Comparison of ENCODE assay signal across 25 cellular contexts in genomic region chr1:2396476-2396875, GRCh38.
"Had no signal": no experiment of that assay in that cellular context is flagged by ENCODE, and none has a peak within 500 bp of the region (broad histone marks: within the 10 kb centered on the region; RNA-seq: fewer than 3 reads in every experiment).

No MANE protein-coding gene starts in this region.

- H3K4me3 Mint-ChIP-seq: activated naive CD4-positive, alpha-beta T cell treated with anti-CD3 and anti-CD28 coated beads, Interleukin-2, amount 10 ng/mL, durations not matched to agents 7 days and 5 days; activated naive CD8-positive, alpha-beta T cell treated with anti-CD3 and anti-CD28 coated beads, Interleukin-2, amount 50 U/mL, for 24 hours; mesothelial cell of epicardium; T-cell had no signal

- H3K4me3 ChIP-seq: body of pancreas, cardiac muscle cell, left lung, lung, prostate gland, tibial artery had no signal

- ATAC-seq: activated naive CD8-positive, alpha-beta T cell treated with anti-CD3 and anti-CD28 coated beads, Interleukin-2, amount 50 U/mL, for 24 hours; body of pancreas; left lung; naive thymus-derived CD8-positive, alpha-beta T cell; stimulated activated naive CD8-positive, alpha-beta T cell treated with anti-CD3 and anti-CD28 coated beads, Interleukin-15, Interleukin-2, amounts not matched to agents 100 U/mL and 50 U/mL, for 24 hours; T-cell had no signal

- H3K27ac Mint-ChIP-seq: activated naive CD4-positive, alpha-beta T cell treated with anti-CD3 and anti-CD28 coated beads, Interleukin-2, amount 10 ng/mL, durations not matched to agents 7 days and 5 days; activated naive CD8-positive, alpha-beta T cell treated with anti-CD3 and anti-CD28 coated beads, Interleukin-2, amount 50 U/mL, for 24 hours; mesothelial cell of epicardium had no signal

- H3K27me3 Mint-ChIP-seq: activated naive CD4-positive, alpha-beta T cell treated with anti-CD3 and anti-CD28 coated beads, Interleukin-2, amount 10 ng/mL, durations not matched to agents 7 days and 5 days; activated naive CD8-positive, alpha-beta T cell treated with anti-CD3 and anti-CD28 coated beads, Interleukin-2, amount 50 U/mL, for 24 hours; naive thymus-derived CD8-positive, alpha-beta T cell; T-cell had no signal

- H3K27ac ChIP-seq: body of pancreas, cardiac muscle cell, epithelial cell of prostate, left lung, prostate gland, tibial artery, WERI-Rb-1 had no signal

- H3K9me3 Mint-ChIP-seq: activated naive CD8-positive, alpha-beta T cell treated with anti-CD3 and anti-CD28 coated beads, Interleukin-2, amount 50 U/mL, for 24 hours; mesothelial cell of epicardium; naive thymus-derived CD8-positive, alpha-beta T cell; T-cell had no signal

- DNase-seq: activated CD4-positive, alpha-beta T cell treated with anti-CD3 and anti-CD28 coated beads for 1 hour; activated CD4-positive, alpha-beta T cell treated with anti-CD3 and anti-CD28 coated beads, Interleukin-2, amount 50 U/mL, for 1 hour; activated CD8-positive, alpha-beta memory T cell treated with anti-CD3 and anti-CD28 coated beads for 24 hours; activated CD8-positive, alpha-beta memory T cell treated with anti-CD3 and anti-CD28 coated beads, Interleukin-2, amount 50 U/mL, for 4 hours; activated naive CD4-positive, alpha-beta T cell treated with anti-CD3 and anti-CD28 coated beads, Interleukin-2, amount 10 ng/mL, durations not matched to agents 7 days and 5 days; activated naive CD8-positive, alpha-beta T cell treated with anti-CD3 and anti-CD28 coated beads, Interleukin-2, amount 50 U/mL, for 24 hours; activated T-cell treated with anti-CD3 and anti-CD28 coated beads, Interleukin-2, amount 50 U/mL, for 48 hours; anterior cingulate cortex; body of pancreas; cortex of kidney; glutamatergic neuron; hippocampal formation; kidney glomerular epithelial cell; left lung; naive thymus-derived CD8-positive, alpha-beta T cell; stimulated activated CD4-positive, alpha-beta T cell treated with anti-CD3 and anti-CD28 coated beads, Interleukin-4, amount 100 ng/mL, for 24 hours; stimulated activated naive CD8-positive, alpha-beta T cell treated with anti-CD3 and anti-CD28 coated beads, Interleukin-15, Interleukin-2, amounts not matched to agents 100 U/mL and 50 U/mL, for 24 hours; T-cell; tibial artery; WERI-Rb-1 had no signal

- H3K27me3 ChIP-seq: body of pancreas, cardiac muscle cell, left lung, tibial artery had no signal

- H3K9me3 ChIP-seq: body of pancreas, left lung, prostate gland, tibial artery had no signal
